In the genomic region with DNA sequence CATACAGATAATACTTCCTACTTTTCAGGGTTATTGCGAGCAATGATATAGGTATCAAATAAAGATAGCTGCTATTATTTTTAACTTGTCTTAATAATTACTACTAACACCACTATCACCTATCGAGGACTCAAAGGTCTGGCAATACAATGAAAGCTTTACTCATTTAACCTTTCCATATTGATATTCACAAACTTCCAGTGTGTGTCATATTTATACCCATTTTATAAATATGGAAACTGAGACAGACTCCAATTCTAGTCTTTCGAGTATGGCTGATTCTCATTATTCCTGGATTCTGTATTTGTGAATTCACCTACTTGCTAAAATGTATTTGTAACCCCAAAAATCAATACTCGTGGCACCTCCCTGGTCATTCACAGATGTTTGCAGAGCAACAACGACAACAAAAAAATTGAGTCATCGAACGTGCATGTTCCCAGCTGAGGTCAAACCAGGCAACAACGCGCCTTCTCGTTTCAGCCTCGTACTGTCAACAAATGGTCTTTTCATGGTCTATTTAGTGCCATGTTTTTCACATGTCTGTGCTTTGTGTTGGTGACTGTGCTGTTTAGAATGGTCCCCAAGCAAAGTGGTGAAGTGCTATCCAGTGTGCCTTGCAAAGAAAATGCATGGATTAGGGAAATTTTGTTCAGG, we compare ENCODE assay signal across 1 cellular context.
TF ChIP-seq lines count a peak whose summit lies in the region.

No MANE protein-coding gene starts in this region.

TF ChIP-seq in HepG2, 621 proteins besides CTCF, POLR2A, EP300 and RAD21 (continued from another document):
- TF ChIP-seq, protein P1, sequence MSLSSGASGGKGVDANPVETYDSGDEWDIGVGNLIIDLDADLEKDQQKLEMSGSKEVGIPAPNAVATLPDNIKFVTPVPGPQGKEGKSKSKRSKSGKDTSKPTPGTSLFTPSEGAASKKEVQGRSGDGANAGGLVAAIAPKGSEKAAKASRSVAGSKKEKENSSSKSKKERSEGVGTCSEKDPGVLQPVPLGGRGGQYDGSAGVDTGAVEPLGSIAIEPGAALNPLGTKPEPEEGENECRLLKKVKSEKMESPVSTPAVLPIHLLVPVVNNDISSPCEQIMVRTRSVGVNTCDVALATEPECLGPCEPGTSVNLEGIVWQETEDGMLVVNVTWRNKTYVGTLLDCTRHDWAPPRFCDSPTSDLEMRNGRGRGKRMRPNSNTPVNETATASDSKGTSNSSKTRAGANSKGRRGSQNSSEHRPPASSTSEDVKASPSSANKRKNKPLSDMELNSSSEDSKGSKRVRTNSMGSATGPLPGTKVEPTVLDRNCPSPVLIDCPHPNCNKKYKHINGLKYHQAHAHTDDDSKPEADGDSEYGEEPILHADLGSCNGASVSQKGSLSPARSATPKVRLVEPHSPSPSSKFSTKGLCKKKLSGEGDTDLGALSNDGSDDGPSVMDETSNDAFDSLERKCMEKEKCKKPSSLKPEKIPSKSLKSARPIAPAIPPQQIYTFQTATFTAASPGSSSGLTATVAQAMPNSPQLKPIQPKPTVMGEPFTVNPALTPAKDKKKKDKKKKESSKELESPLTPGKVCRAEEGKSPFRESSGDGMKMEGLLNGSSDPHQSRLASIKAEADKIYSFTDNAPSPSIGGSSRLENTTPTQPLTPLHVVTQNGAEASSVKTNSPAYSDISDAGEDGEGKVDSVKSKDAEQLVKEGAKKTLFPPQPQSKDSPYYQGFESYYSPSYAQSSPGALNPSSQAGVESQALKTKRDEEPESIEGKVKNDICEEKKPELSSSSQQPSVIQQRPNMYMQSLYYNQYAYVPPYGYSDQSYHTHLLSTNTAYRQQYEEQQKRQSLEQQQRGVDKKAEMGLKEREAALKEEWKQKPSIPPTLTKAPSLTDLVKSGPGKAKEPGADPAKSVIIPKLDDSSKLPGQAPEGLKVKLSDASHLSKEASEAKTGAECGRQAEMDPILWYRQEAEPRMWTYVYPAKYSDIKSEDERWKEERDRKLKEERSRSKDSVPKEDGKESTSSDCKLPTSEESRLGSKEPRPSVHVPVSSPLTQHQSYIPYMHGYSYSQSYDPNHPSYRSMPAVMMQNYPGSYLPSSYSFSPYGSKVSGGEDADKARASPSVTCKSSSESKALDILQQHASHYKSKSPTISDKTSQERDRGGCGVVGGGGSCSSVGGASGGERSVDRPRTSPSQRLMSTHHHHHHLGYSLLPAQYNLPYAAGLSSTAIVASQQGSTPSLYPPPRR (CRISPR knock-in tag; IDR thresholded peaks at IDR 0.05; ENCODE audit: borderline replicate concordance): peak; percentile 77; the same call in 1 of the 2 replicates
- TF ChIP-seq HMGXB3 (CRISPR knock-in tag; IDR thresholded peaks at IDR 0.05; ENCODE audit: borderline replicate concordance) (0 out of 2 replicates have a peak, but pooled peaks have one; percentile 53), JUNB (CRISPR knock-in tag; IDR thresholded peaks at IDR 0.05; ENCODE audit: borderline replicate concordance) (peak; percentile 60; the same call in 1 of the 2 replicates), THAP11 (CRISPR knock-in tag; IDR thresholded peaks at IDR 0.05) (peak; percentile 56; the same call in 1 of the 2 replicates), ZNF674 (CRISPR knock-in tag; IDR thresholded peaks at IDR 0.05; ENCODE audit: low read depth) (no peak), CEBPB (IDR thresholded peaks at IDR 0.05; ENCODE audit: borderline replicate concordance, low read depth, low read length) (peak; percentile 45; the same call in 1 of the 2 replicates), FOXP1 (IDR thresholded peaks at IDR 0.05) (peak; percentile 96), FOXP1 (CRISPR knock-in tag; IDR thresholded peaks at IDR 0.05) (peak; percentile 99), ZNF878 (CRISPR knock-in tag; IDR thresholded peaks at IDR 0.05) (peak; percentile 89)
- TF ChIP-seq, protein P2, sequence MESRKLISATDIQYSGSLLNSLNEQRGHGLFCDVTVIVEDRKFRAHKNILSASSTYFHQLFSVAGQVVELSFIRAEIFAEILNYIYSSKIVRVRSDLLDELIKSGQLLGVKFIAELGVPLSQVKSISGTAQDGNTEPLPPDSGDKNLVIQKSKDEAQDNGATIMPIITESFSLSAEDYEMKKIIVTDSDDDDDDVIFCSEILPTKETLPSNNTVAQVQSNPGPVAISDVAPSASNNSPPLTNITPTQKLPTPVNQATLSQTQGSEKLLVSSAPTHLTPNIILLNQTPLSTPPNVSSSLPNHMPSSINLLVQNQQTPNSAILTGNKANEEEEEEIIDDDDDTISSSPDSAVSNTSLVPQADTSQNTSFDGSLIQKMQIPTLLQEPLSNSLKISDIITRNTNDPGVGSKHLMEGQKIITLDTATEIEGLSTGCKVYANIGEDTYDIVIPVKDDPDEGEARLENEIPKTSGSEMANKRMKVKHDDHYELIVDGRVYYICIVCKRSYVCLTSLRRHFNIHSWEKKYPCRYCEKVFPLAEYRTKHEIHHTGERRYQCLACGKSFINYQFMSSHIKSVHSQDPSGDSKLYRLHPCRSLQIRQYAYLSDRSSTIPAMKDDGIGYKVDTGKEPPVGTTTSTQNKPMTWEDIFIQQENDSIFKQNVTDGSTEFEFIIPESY (CRISPR knock-in tag; IDR thresholded peaks at IDR 0.05): peak; percentile 96
TF ChIP-seq in HepG2: peak in this region for 135.
